ENCODE assay signal across 36 cellular contexts in genomic region chr6:68695403-68695802, GRCh38.
"Had no signal": no experiment of that assay in that cellular context is flagged by ENCODE, and none has a peak within 500 bp of the region (broad histone marks: within the 10 kb centered on the region; RNA-seq: fewer than 3 reads in every experiment).

No MANE protein-coding gene starts in this region.

- H3K9me3 ChIP-seq: adrenal gland, body of pancreas, breast epithelium had no signal

- H3K27me3 ChIP-seq: adrenal gland, body of pancreas, brain microvascular endothelial cell, breast epithelium had no signal

- DNase-seq: activated B cell treated with CpG ODN at 0.5 μM for 24 hours; activated CD4-positive, alpha-beta memory T cell treated with anti-CD3 and anti-CD28 coated beads for 36 hours; activated CD4-positive, alpha-beta T cell treated with anti-CD3 and anti-CD28 coated beads for 4 hours; activated CD4-positive, alpha-beta T cell treated with anti-CD3 and anti-CD28 coated beads, Interleukin-2, amount 10 ng/mL, durations not matched to agents 24 days and 14 days; activated CD4-positive, alpha-beta T cell treated with anti-CD3 and anti-CD28 coated beads, Interleukin-2, amount 50 U/mL, for 1 hour; activated CD4-positive, alpha-beta T cell treated with anti-CD3 and anti-CD28 coated beads, Interleukin-2, amount 50 U/mL, for 4 hours; activated CD4-positive, CD25-positive, alpha-beta regulatory T cell treated with anti-CD3 and anti-CD28 coated beads, Interleukin-2, amount 50 U/mL, for 72 hours; activated CD8-positive, alpha-beta memory T cell treated with anti-CD3 and anti-CD28 coated beads, Interleukin-2, amount 50 U/mL, for 4 hours; activated CD8-positive, alpha-beta T cell treated with anti-CD3 and anti-CD28 coated beads for 36 hours; activated effector memory CD4-positive, alpha-beta T cell treated with anti-CD3 and anti-CD28 coated beads, Interleukin-2, amount 50 U/mL, for 16 hours; activated gamma-delta T cell treated with Interleukin-2 at 50 U/mL for 16 hours; activated naive CD4-positive, alpha-beta T cell; activated naive CD4-positive, alpha-beta T cell treated with anti-CD3 and anti-CD28 coated beads for 36 hours; activated naive CD4-positive, alpha-beta T cell treated with anti-CD3 and anti-CD28 coated beads, Interleukin-2, amount 50 U/mL, for 16 hours; activated naive CD8-positive, alpha-beta T cell treated with anti-CD3 and anti-CD28 coated beads for 36 hours; activated T-cell treated with anti-CD3 and anti-CD28 coated beads for 4 hours; activated T-cell treated with anti-CD3 and anti-CD28 coated beads, Interleukin-2, amount 50 U/mL, for 1 hour; activated T-cell treated with anti-CD3 and anti-CD28 coated beads, Interleukin-2, amount 50 U/mL, for 4 hours; activated T-cell treated with anti-CD3 and anti-CD28 coated beads, Interleukin-2, amount 50 U/mL, for 72 hours; adrenal gland; amniotic stem cell; aorta; body of pancreas; brain microvascular endothelial cell; central memory CD4-positive, alpha-beta T cell; T-helper 2 cell; T-helper 9 cell had no signal

- H3K27me3 Mint-ChIP-seq: activated B cell treated with CpG ODN at 0.5 μM for 24 hours; activated CD4-positive, alpha-beta memory T cell treated with anti-CD3 and anti-CD28 coated beads for 36 hours; activated CD4-positive, alpha-beta T cell treated with anti-CD3 and anti-CD28 coated beads, Interleukin-2, amount 10 ng/mL, durations not matched to agents 24 days and 14 days; activated CD8-positive, alpha-beta T cell treated with anti-CD3 and anti-CD28 coated beads for 36 hours; activated naive CD8-positive, alpha-beta T cell treated with anti-CD3 and anti-CD28 coated beads for 36 hours; activated T-helper 17 cell treated with anti-CD3 and anti-CD28 coated beads, Interleukin-2, amount 50 U/mL, for 72 hours had no signal

- FAIRE-seq: astrocyte, TTC549 had no signal

- H3K4me3 ChIP-seq: adrenal gland, body of pancreas, breast epithelium had no signal

- H3K36me3 Mint-ChIP-seq: activated CD4-positive, alpha-beta memory T cell treated with anti-CD3 and anti-CD28 coated beads for 36 hours; activated naive CD4-positive, alpha-beta T cell treated with anti-CD3 and anti-CD28 coated beads, Interleukin-2, amount 50 U/mL, for 72 hours; activated naive CD8-positive, alpha-beta T cell treated with anti-CD3 and anti-CD28 coated beads for 36 hours had no signal

- H3K4me1 ChIP-seq: body of pancreas, breast epithelium had no signal

- ATAC-seq: activated CD8-positive, alpha-beta T cell treated with anti-CD3 and anti-CD28 coated beads for 36 hours; activated naive CD4-positive, alpha-beta T cell treated with anti-CD3 and anti-CD28 coated beads, Interleukin-2, amount 50 U/mL, for 72 hours; activated T-cell treated with anti-CD3 and anti-CD28 coated beads, Interleukin-2, amount 50 U/mL, for 4 hours; activated T-cell treated with anti-CD3 and anti-CD28 coated beads, Interleukin-2, amount 50 U/mL, for 72 hours; activated T-helper 17 cell treated with anti-CD3 and anti-CD28 coated beads, Interleukin-2, amount 50 U/mL, for 72 hours; body of pancreas had no signal

- H3K36me3 ChIP-seq: adrenal gland, brain microvascular endothelial cell, breast epithelium had no signal

- H3K4me1 Mint-ChIP-seq: activated B cell treated with CpG ODN at 0.5 μM for 24 hours; activated CD4-positive, alpha-beta T cell treated with anti-CD3 and anti-CD28 coated beads, Interleukin-2, amount 10 ng/mL, durations not matched to agents 24 days and 14 days; activated naive CD8-positive, alpha-beta T cell treated with anti-CD3 and anti-CD28 coated beads for 36 hours; activated T-helper 17 cell treated with anti-CD3 and anti-CD28 coated beads, Interleukin-2, amount 50 U/mL, for 72 hours had no signal

- H3K27ac Mint-ChIP-seq: activated B cell treated with CpG ODN at 0.5 μM for 24 hours; activated CD4-positive, alpha-beta memory T cell treated with anti-CD3 and anti-CD28 coated beads for 36 hours; activated CD4-positive, alpha-beta T cell treated with anti-CD3 and anti-CD28 coated beads, Interleukin-2, amount 10 ng/mL, durations not matched to agents 24 days and 14 days; activated CD8-positive, alpha-beta T cell treated with anti-CD3 and anti-CD28 coated beads for 36 hours; activated naive CD4-positive, alpha-beta T cell treated with anti-CD3 and anti-CD28 coated beads for 36 hours; activated naive CD4-positive, alpha-beta T cell treated with anti-CD3 and anti-CD28 coated beads, Interleukin-2, amount 50 U/mL, for 72 hours; activated naive CD8-positive, alpha-beta T cell treated with anti-CD3 and anti-CD28 coated beads for 36 hours; activated T-cell treated with anti-CD3 and anti-CD28 coated beads, Interleukin-2, amount 50 U/mL, for 72 hours; activated T-helper 1 cell treated with anti-CD3 and anti-CD28 coated beads, Interleukin-12 subunit alpha, Interleukin-12 subunit beta, Interleukin-2, Interleukin-4 antibody, amounts not matched to agents 30 ng/mL and 10 ng/mL and 1 ng/mL, durations not matched to agents 14 hours and 24 hours and 36 hours; activated T-helper 17 cell treated with anti-CD3 and anti-CD28 coated beads, Interleukin-2, amount 50 U/mL, for 72 hours; T-helper 1 cell treated with Interleukin-12 subunit alpha and Interleukin-12 subunit beta and Interleukin-4 antibody, amounts not matched to agents 30 μg/mL and 1 μg/mL, for 36 hours; T-helper 2 cell treated with Interferon-gamma antibody and Interleukin-4, amounts not matched to agents 5 μg/mL and 100 μg/mL, for 36 hours had no signal

- H3K9me3 Mint-ChIP-seq: activated B cell treated with CpG ODN at 0.5 μM for 24 hours; activated CD4-positive, alpha-beta memory T cell treated with anti-CD3 and anti-CD28 coated beads for 36 hours; activated CD4-positive, alpha-beta T cell treated with anti-CD3 and anti-CD28 coated beads, Interleukin-2, amount 10 ng/mL, durations not matched to agents 24 days and 14 days; activated CD8-positive, alpha-beta T cell treated with anti-CD3 and anti-CD28 coated beads for 36 hours; activated naive CD4-positive, alpha-beta T cell treated with anti-CD3 and anti-CD28 coated beads for 36 hours; activated naive CD4-positive, alpha-beta T cell treated with anti-CD3 and anti-CD28 coated beads, Interleukin-2, amount 50 U/mL, for 72 hours; activated T-cell treated with anti-CD3 and anti-CD28 coated beads, Interleukin-2, amount 50 U/mL, for 4 hours; activated T-cell treated with anti-CD3 and anti-CD28 coated beads, Interleukin-2, amount 50 U/mL, for 72 hours; activated T-helper 1 cell treated with anti-CD3 and anti-CD28 coated beads, Interleukin-12 subunit alpha, Interleukin-12 subunit beta, Interleukin-2, Interleukin-4 antibody, amounts not matched to agents 30 ng/mL and 10 ng/mL and 1 ng/mL, durations not matched to agents 14 hours and 24 hours and 36 hours; activated T-helper 17 cell treated with anti-CD3 and anti-CD28 coated beads, Interleukin-2, amount 50 U/mL, for 72 hours; T-helper 1 cell treated with Interleukin-12 subunit alpha and Interleukin-12 subunit beta and Interleukin-4 antibody, amounts not matched to agents 30 μg/mL and 1 μg/mL, for 36 hours; T-helper 2 cell treated with Interferon-gamma antibody and Interleukin-4, amounts not matched to agents 5 μg/mL and 100 μg/mL, for 36 hours had no signal

- H3K4me3 Mint-ChIP-seq: activated B cell treated with CpG ODN at 0.5 μM for 24 hours; activated CD4-positive, alpha-beta memory T cell treated with anti-CD3 and anti-CD28 coated beads for 36 hours; activated CD4-positive, alpha-beta T cell treated with anti-CD3 and anti-CD28 coated beads, Interleukin-2, amount 10 ng/mL, durations not matched to agents 24 days and 14 days; activated CD8-positive, alpha-beta T cell treated with anti-CD3 and anti-CD28 coated beads for 36 hours; activated naive CD4-positive, alpha-beta T cell treated with anti-CD3 and anti-CD28 coated beads for 36 hours; activated naive CD8-positive, alpha-beta T cell treated with anti-CD3 and anti-CD28 coated beads for 36 hours; activated T-cell treated with anti-CD3 and anti-CD28 coated beads, Interleukin-2, amount 50 U/mL, for 4 hours; activated T-cell treated with anti-CD3 and anti-CD28 coated beads, Interleukin-2, amount 50 U/mL, for 72 hours; activated T-helper 1 cell treated with anti-CD3 and anti-CD28 coated beads, Interleukin-12 subunit alpha, Interleukin-12 subunit beta, Interleukin-2, Interleukin-4 antibody, amounts not matched to agents 30 ng/mL and 10 ng/mL and 1 ng/mL, durations not matched to agents 14 hours and 24 hours and 36 hours; activated T-helper 17 cell treated with anti-CD3 and anti-CD28 coated beads, Interleukin-2, amount 50 U/mL, for 72 hours; T-helper 1 cell treated with Interleukin-12 subunit alpha and Interleukin-12 subunit beta and Interleukin-4 antibody, amounts not matched to agents 30 μg/mL and 1 μg/mL, for 36 hours; T-helper 2 cell treated with Interferon-gamma antibody and Interleukin-4, amounts not matched to agents 5 μg/mL and 100 μg/mL, for 36 hours had no signal

- H3K27ac ChIP-seq: adrenal gland, body of pancreas, brain microvascular endothelial cell, breast epithelium, VCaP had no signal
